ENCODE assay signal across 19 cellular contexts in genomic region chr3:31354373-31354772, GRCh38.
"Had no signal": no experiment of that assay in that cellular context is flagged by ENCODE, and none has a peak within 500 bp of the region (broad histone marks: within the 10 kb centered on the region; RNA-seq: fewer than 3 reads in every experiment).

No MANE protein-coding gene starts in this region.

- H3K9ac ChIP-seq: parathyroid adenoma had no signal

- H3K4me3 ChIP-seq: colonic mucosa, psoas muscle, sigmoid colon, smooth muscle cell had no signal

- FAIRE-seq: endothelial cell of umbilical vein had no signal

- H3K36me3 ChIP-seq: colonic mucosa, sigmoid colon had no signal

- DNase-seq: cerebellar nuclear complex; colonic mucosa; effector CD4-positive, alpha-beta T cell; endodermal cell; erythroblast; immature natural killer cell; left colon; mesendoderm; naive thymus-derived CD4-positive, alpha-beta T cell; nephron progenitor cell; psoas muscle; sigmoid colon; stimulated activated CD4-positive, alpha-beta T cell treated with anti-CD3 and anti-CD28 coated beads, Interleukin-2, amount 100 ng/mL, for 48 hours; stimulated activated naive CD4-positive, alpha-beta T cell treated with Interleukin-2 at 50 U/mL for 16 hours; trophoblast cell had no signal

- H3K27me3 ChIP-seq: colonic mucosa, foreskin keratinocyte, sigmoid colon had no signal

- H2AFZ ChIP-seq: parathyroid adenoma had no signal

- H3K79me2 ChIP-seq: parathyroid adenoma had no signal

- ATAC-seq: foreskin keratinocyte; left colon; naive thymus-derived CD4-positive, alpha-beta T cell; psoas muscle had no signal

- H3K27ac ChIP-seq: colonic mucosa, foreskin keratinocyte, parathyroid adenoma, psoas muscle, sigmoid colon had no signal

- H3K9me3 ChIP-seq: colonic mucosa, psoas muscle, sigmoid colon had no signal

- H3K4me1 ChIP-seq: colonic mucosa, parathyroid adenoma, psoas muscle, sigmoid colon had no signal

- H3K4me2 ChIP-seq: smooth muscle cell had no signal
